ENCODE assay signal across 1 cellular context in the genomic region with DNA sequence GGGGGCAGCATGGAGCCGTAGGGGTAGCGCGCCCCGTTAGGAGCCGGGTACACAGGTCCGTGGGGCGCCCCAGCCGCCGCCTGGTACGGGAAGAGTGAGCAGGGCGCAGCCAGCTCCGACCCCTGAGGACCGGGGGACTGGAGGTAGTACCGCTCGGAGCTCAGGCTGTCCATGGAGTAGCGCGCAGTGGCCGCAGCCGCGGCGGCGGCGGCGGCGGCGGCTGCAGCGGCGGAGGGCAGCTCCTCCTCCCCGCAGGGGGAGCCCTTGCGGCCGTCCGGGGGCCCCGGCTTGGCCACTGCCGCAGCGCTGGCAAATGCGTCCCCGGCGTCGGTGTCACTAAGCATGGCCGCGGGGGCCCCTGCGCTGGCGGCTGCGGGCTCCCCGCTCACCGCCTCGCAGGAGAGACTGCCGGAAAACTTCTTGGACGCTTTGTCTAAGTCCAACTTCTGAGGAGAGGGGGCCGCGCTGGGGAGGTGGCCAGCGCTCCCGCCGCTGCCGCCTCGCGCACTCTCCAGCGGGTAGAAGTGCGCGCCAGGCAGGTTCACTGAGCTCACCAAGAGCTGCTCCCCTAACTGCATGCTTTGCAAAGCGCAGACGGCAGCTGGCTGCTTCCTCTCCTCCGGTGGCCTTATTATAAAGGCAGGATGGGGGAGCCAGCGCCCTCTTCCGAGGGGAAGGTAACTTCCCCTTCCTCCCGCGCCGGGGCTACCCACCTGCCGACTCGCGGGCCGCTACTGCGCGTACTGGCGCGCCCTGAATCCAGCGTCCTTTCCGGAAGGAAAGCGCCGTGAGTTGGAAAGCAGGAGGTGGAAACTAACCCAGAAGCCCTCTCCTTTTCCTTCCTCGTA.
TF ChIP-seq lines count a peak whose summit lies in the region.

Gene EOMES (minus strand): TSS at position 607 of the 848 bp plus-strand sequence. CDS start 29 bp downstream, at position 578.

TF ChIP-seq in GM12878, 131 proteins besides CTCF, POLR2A, EP300 and RAD21 (continues in another document):
- 0 out of 2 replicates have a peak, but pooled peaks have one; percentile 54 for TF ChIP-seq NR2F1 (conservative IDR thresholded peaks at IDR 0.05)
- TF ChIP-seq NR2C2 (IDR thresholded peaks at IDR 0.05; ENCODE audit: borderline replicate concordance, control insufficient read depth, insufficient read length, low read depth), result no peak
- TF ChIP-seq LARP7 (IDR thresholded peaks at IDR 0.05), result peak; percentile 81; the same call in 1 of the 2 replicates
- TF ChIP-seq SPI1 (IDR thresholded peaks at IDR 0.05; ENCODE audit: borderline replicate concordance, insufficient read depth, low read depth, low read length), result no peak
- no peak for TF ChIP-seq CBX3 (IDR thresholded peaks at IDR 0.05; ENCODE audit: borderline replicate concordance, low read depth)
- TF ChIP-seq, protein P1, sequence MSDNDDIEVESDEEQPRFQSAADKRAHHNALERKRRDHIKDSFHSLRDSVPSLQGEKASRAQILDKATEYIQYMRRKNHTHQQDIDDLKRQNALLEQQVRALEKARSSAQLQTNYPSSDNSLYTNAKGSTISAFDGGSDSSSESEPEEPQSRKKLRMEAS (IDR thresholded peaks at IDR 0.05; ENCODE audit: low read depth, low read length), result peak; percentile 37; the same call in 1 of the 2 replicates
- no peak for TF ChIP-seq ZBTB33 (IDR thresholded peaks at IDR 0.05)
- TF ChIP-seq PML (IDR thresholded peaks at IDR 0.05; ENCODE audit: low read length), result no peak
- peak; percentile 49 for TF ChIP-seq ZNF687 (IDR thresholded peaks at IDR 0.05)
- TF ChIP-seq JUNB (IDR thresholded peaks at IDR 0.05), result no peak
- no peak for TF ChIP-seq ASH2L (IDR thresholded peaks at IDR 0.05; ENCODE audit: borderline replicate concordance, low read depth)
- no peak for TF ChIP-seq CBFB (IDR thresholded peaks at IDR 0.05; ENCODE audit: low read depth)
- TF ChIP-seq EZH2 (IDR thresholded peaks at IDR 0.05; ENCODE audit: borderline replicate concordance, control insufficient read depth, low read depth, low read length), result no peak
- TF ChIP-seq STAT1 (conservative IDR thresholded peaks at IDR 0.05), result no peak
- TF ChIP-seq CBX5 (IDR thresholded peaks at IDR 0.05; ENCODE audit: low read depth), result no peak
- TF ChIP-seq MYC (IDR thresholded peaks at IDR 0.05; ENCODE audit: insufficient read depth, insufficient read length, insufficient replicate concordance, low read length, severe bottlenecking), result no peak
- TF ChIP-seq MEF2B (IDR thresholded peaks at IDR 0.05; ENCODE audit: partially characterized antibody, poor library complexity, severe bottlenecking), result peak; percentile 32
- TF ChIP-seq, protein P2, sequence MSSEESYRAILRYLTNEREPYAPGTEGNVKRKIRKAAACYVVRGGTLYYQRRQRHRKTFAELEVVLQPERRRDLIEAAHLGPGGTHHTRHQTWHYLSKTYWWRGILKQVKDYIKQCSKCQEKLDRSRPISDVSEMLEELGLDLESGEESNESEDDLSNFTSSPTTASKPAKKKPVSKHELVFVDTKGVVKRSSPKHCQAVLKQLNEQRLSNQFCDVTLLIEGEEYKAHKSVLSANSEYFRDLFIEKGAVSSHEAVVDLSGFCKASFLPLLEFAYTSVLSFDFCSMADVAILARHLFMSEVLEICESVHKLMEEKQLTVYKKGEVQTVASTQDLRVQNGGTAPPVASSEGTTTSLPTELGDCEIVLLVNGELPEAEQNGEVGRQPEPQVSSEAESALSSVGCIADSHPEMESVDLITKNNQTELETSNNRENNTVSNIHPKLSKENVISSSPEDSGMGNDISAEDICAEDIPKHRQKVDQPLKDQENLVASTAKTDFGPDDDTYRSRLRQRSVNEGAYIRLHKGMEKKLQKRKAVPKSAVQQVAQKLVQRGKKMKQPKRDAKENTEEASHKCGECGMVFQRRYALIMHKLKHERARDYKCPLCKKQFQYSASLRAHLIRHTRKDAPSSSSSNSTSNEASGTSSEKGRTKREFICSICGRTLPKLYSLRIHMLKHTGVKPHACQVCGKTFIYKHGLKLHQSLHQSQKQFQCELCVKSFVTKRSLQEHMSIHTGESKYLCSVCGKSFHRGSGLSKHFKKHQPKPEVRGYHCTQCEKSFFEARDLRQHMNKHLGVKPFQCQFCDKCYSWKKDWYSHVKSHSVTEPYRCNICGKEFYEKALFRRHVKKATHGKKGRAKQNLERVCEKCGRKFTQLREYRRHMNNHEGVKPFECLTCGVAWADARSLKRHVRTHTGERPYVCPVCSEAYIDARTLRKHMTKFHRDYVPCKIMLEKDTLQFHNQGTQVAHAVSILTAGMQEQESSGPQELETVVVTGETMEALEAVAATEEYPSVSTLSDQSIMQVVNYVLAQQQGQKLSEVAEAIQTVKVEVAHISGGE (CRISPR knock-in tag; IDR thresholded peaks at IDR 0.05), result no peak
- no peak for TF ChIP-seq RCOR1 (conservative IDR thresholded peaks at IDR 0.05; ENCODE audit: low read depth, low read length)
- no peak for TF ChIP-seq MTA3 (IDR thresholded peaks at IDR 0.05; ENCODE audit: borderline replicate concordance, low read length)
- no peak for TF ChIP-seq CREB1 (IDR thresholded peaks at IDR 0.05; ENCODE audit: low read depth)
- TF ChIP-seq GATAD2B (conservative IDR thresholded peaks at IDR 0.05; ENCODE audit: low read depth), result peak; percentile 95
- TF ChIP-seq MEF2A (IDR thresholded peaks at IDR 0.05; ENCODE audit: insufficient read depth, low read depth, low read length), result no peak
- TF ChIP-seq NFXL1 (IDR thresholded peaks at IDR 0.05; ENCODE audit: borderline replicate concordance), result 0 out of 2 replicates have a peak, but pooled peaks have one; percentile 67
- TF ChIP-seq, protein P3, sequence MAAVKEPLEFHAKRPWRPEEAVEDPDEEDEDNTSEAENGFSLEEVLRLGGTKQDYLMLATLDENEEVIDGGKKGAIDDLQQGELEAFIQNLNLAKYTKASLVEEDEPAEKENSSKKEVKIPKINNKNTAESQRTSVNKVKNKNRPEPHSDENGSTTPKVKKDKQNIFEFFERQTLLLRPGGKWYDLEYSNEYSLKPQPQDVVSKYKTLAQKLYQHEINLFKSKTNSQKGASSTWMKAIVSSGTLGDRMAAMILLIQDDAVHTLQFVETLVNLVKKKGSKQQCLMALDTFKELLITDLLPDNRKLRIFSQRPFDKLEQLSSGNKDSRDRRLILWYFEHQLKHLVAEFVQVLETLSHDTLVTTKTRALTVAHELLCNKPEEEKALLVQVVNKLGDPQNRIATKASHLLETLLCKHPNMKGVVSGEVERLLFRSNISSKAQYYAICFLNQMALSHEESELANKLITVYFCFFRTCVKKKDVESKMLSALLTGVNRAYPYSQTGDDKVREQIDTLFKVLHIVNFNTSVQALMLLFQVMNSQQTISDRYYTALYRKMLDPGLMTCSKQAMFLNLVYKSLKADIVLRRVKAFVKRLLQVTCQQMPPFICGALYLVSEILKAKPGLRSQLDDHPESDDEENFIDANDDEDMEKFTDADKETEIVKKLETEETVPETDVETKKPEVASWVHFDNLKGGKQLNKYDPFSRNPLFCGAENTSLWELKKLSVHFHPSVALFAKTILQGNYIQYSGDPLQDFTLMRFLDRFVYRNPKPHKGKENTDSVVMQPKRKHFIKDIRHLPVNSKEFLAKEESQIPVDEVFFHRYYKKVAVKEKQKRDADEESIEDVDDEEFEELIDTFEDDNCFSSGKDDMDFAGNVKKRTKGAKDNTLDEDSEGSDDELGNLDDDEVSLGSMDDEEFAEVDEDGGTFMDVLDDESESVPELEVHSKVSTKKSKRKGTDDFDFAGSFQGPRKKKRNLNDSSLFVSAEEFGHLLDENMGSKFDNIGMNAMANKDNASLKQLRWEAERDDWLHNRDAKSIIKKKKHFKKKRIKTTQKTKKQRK (IDR thresholded peaks at IDR 0.05; ENCODE audit: low read depth, low read length), result no peak
- TF ChIP-seq SMAD5 (IDR thresholded peaks at IDR 0.05; ENCODE audit: low read depth), result no peak
- TF ChIP-seq HDAC6 (IDR thresholded peaks at IDR 0.05; ENCODE audit: unreplicated experiment), result peak; percentile 99
- TF ChIP-seq, protein P4, sequence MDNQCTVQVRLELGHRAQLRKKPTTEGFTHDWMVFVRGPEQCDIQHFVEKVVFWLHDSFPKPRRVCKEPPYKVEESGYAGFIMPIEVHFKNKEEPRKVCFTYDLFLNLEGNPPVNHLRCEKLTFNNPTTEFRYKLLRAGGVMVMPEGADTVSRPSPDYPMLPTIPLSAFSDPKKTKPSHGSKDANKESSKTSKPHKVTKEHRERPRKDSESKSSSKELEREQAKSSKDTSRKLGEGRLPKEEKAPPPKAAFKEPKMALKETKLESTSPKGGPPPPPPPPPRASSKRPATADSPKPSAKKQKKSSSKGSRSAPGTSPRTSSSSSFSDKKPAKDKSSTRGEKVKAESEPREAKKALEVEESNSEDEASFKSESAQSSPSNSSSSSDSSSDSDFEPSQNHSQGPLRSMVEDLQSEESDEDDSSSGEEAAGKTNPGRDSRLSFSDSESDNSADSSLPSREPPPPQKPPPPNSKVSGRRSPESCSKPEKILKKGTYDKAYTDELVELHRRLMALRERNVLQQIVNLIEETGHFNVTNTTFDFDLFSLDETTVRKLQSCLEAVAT (IDR thresholded peaks at IDR 0.05), result peak; percentile 92
- no peak; the same call in 1 of the 2 replicates for TF ChIP-seq NR2C1 (IDR thresholded peaks at IDR 0.05)
- peak; percentile 47 for TF ChIP-seq NBN (IDR thresholded peaks at IDR 0.05)
- peak; percentile 76; the same call in 1 of the 2 replicates for TF ChIP-seq RELB (IDR thresholded peaks at IDR 0.05; ENCODE audit: low read depth)
- TF ChIP-seq RB1 (IDR thresholded peaks at IDR 0.05; ENCODE audit: borderline replicate concordance), result 0 out of 2 replicates have a peak, but pooled peaks have one; percentile 85
- TF ChIP-seq ATF3 (IDR thresholded peaks at IDR 0.05; ENCODE audit: borderline replicate concordance, extremely low read depth, low read depth, low read length), result no peak
- TF ChIP-seq CHD4 (IDR thresholded peaks at IDR 0.05), result no peak
- TF ChIP-seq BACH1 (IDR thresholded peaks at IDR 0.05; ENCODE audit: borderline replicate concordance), result peak; percentile 62
- TF ChIP-seq RELA (IDR thresholded peaks at IDR 0.05; ENCODE audit: borderline replicate concordance, partially characterized antibody), result no peak
- TF ChIP-seq RFX5 (IDR thresholded peaks at IDR 0.05; ENCODE audit: low read depth, low read length), result no peak
- no peak for TF ChIP-seq ESRRA (IDR thresholded peaks at IDR 0.05; ENCODE audit: low read length)
- TF ChIP-seq EGR1 (IDR thresholded peaks at IDR 0.05; ENCODE audit: borderline replicate concordance in 1 of 2, low read depth in 2 of 2, low read length in 2 of 2), result no peak
- TF ChIP-seq HDGF (IDR thresholded peaks at IDR 0.05), result no peak
- peak; percentile 77 for TF ChIP-seq DPF2 (IDR thresholded peaks at IDR 0.05)
- TF ChIP-seq IKZF1 (conservative IDR thresholded peaks at IDR 0.05), result peak; percentile 87
- peak; percentile 31; the same call in 1 of the 2 replicates for TF ChIP-seq SMC3 (IDR thresholded peaks at IDR 0.05; ENCODE audit: borderline replicate concordance, low read length)
- TF ChIP-seq BCL11A (IDR thresholded peaks at IDR 0.05; ENCODE audit: low read depth, low read length), result no peak
- TF ChIP-seq TCF12 (IDR thresholded peaks at IDR 0.05; ENCODE audit: low read depth, low read length), result peak; percentile 50; the same call in 1 of the 2 replicates
- peak; percentile 68 to 72; a peak in 3 of 4 replicates for TF ChIP-seq IKZF2 (IDR thresholded peaks at IDR 0.05)
